1 cellular context compared by ENCODE assay signal in genomic region chr22:49828599-49828965, GRCh38.
TF ChIP-seq lines count a peak whose summit lies in the region.

No MANE protein-coding gene starts in this region.

TF ChIP-seq in HepG2, 621 proteins besides CTCF, POLR2A, EP300 and RAD21:
- TF ChIP-seq PATZ1 (CRISPR knock-in tag; IDR thresholded peaks at IDR 0.05) (peak; percentile 43; the same call in 1 of the 2 replicates), ZNF484 (CRISPR knock-in tag; IDR thresholded peaks at IDR 0.05; ENCODE audit: borderline replicate concordance, low read depth) (no peak)
